26 cellular contexts compared by ENCODE assay signal in the genomic region with DNA sequence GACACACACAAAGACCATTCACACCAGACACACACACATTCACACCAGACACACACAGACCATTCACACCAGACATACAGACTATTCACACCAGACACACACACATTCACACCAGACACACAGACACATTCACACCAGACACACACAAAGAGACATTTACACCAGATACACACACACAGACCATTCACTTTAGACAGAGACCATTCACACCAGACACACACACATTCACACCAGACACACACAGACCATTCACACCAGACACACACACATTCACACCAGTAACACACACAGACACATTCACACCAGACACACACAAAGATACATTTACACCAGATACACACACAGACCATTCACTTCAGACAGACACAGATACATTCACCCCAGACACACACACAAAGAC. TPM values are rescaled to one million over a fixed set of nuclear protein-coding genes. Genes with fewer than 3 reads are reported as not detected.
DNase-seq lines count a peak whose midpoint lies in the region; ATAC-seq, FAIRE-seq and TF ChIP-seq lines count a peak whose summit lies in the region.
"Had no signal": no experiment of that assay in that cellular context is flagged by ENCODE, and none has a peak within 500 bp of the region (broad histone marks: within the 10 kb centered on the region; RNA-seq: fewer than 3 reads in every experiment).

No MANE protein-coding gene starts in this region.

- TF ChIP-seq CTCF in HepG2 (CRISPR knock-in tag; IDR thresholded peaks at IDR 0.05) (no peak), right lobe of liver (IDR thresholded peaks at IDR 0.05) (no peak), WERI-Rb-1 (IDR thresholded peaks at IDR 0.05; ENCODE audit: low read depth, low read length) (no peak), fibroblast of mammary gland (conservative IDR thresholded peaks at IDR 0.05; ENCODE audit: control insufficient read depth, insufficient read depth, low read depth, low read length) (no peak)

- H4K20me1 ChIP-seq in HepG2 (ENCODE audit: insufficient read depth, low read length), result no peaks in the 10 kb centered on the region

- H3K27me3 ChIP-seq in HepG2 (ENCODE audit: control insufficient read depth in 1 of 2, insufficient read depth in 2 of 2, low read length in 2 of 2), result peaks cover 5 to 27% of the 10 kb centered on the region in 2 experiments; a peak in 4 of 5 replicates
- no peaks in the 10 kb centered on the region for H3K27me3 ChIP-seq in right lobe of liver
- no peaks in the 10 kb centered on the region for H3K27me3 ChIP-seq in WERI-Rb-1 (ENCODE audit: insufficient read depth, low read depth, severe bottlenecking)

- TF ChIP-seq POLR2A in HepG2 (IDR thresholded peaks at IDR 0.05; ENCODE audit: insufficient read depth in 1 of 2, low read depth in 2 of 2, low read length in 2 of 2), result no peak
- no peak for TF ChIP-seq POLR2A in right lobe of liver (IDR thresholded peaks at IDR 0.05)

- no peak for TF ChIP-seq EP300 in HepG2 (IDR thresholded peaks at IDR 0.05; ENCODE audit: low read depth in 2 of 2, low read length in 2 of 2)
- no peak for TF ChIP-seq EP300 in HepG2 (CRISPR knock-in tag; IDR thresholded peaks at IDR 0.05; ENCODE audit: borderline replicate concordance)

- H3K36me3 ChIP-seq in HepG2 (replicated peaks in 1 of 2; ENCODE audit: control insufficient read depth in 1 of 2, insufficient read depth in 2 of 2, low read length in 2 of 2) (no peaks in the 10 kb centered on the region), right lobe of liver (no peaks in the 10 kb centered on the region), WERI-Rb-1 (peaks cover 8% of the 10 kb centered on the region)

- H3K4me3 ChIP-seq in HepG2 (replicated peaks in 1 of 3; ENCODE audit: insufficient read depth in 1 of 3, low read depth in 2 of 3, low read length in 3 of 3), result no peak overlapping the region
- H3K4me3 ChIP-seq in right lobe of liver, result no peak overlapping the region
- peak overlapping the region; percentile 44 for H3K4me3 ChIP-seq in WERI-Rb-1 (ENCODE audit: low read depth, low read length)
- no peak overlapping the region for H3K4me3 ChIP-seq in fibroblast of mammary gland (ENCODE audit: control insufficient read depth, low read depth, low read length)
- H3K4me3 ChIP-seq: A549, GM12878 had no signal

- H3K9me3 ChIP-seq in HepG2 (ENCODE audit: low read length) (no peaks in the 10 kb centered on the region), right lobe of liver (no peaks in the 10 kb centered on the region), WERI-Rb-1 (ENCODE audit: severe bottlenecking) (no peaks in the 10 kb centered on the region)
- H3K9me3 ChIP-seq: A549 had no signal

- no peak overlapping the region for H3K9ac ChIP-seq in HepG2 (ENCODE audit: insufficient read depth, low read depth, low read length)

- H3K4me1 ChIP-seq in HepG2 (ENCODE audit: insufficient read depth, low read length), result no peaks in the 10 kb centered on the region
- H3K4me1 ChIP-seq in right lobe of liver, result no peaks in the 10 kb centered on the region
- H3K4me1 ChIP-seq: A549 had no signal

- CTCF ChIA-PET in HepG2 (lab: Yijun Ruan, JAX; ENCODE audit: low intra/inter-chr PET ratio, low total read pairs), result no interaction called here

- POLR2A ChIA-PET in HepG2 (lab: Yijun Ruan, JAX), result no interaction called here

- H3K79me2 ChIP-seq in HepG2 (ENCODE audit: insufficient read depth, low read length), result no peaks in the 10 kb centered on the region

- BruUV-seq in HepG2 (replicated peaks; lab: Mats Ljungman, UMichigan), result no TSS peak

- ATAC-seq in HepG2 (no peak), right lobe of liver (no peak)
- ATAC-seq: A549, GM12878 had no signal

- no peak for DNase-seq in HepG2 (ENCODE audit: low spot score)
- DNase-seq in right lobe of liver, result no peak
- no peak for DNase-seq in WERI-Rb-1
- DNase-seq in fibroblast of mammary gland (ENCODE audit: low read depth), result peak; percentile 2
- no peak for DNase-seq in kidney tubule cell (ENCODE audit: low spot score)
- DNase-seq in NCI-H2227 treated with DMSO at 0.1 percent for 48 hours (lab: John Stamatoyannopoulos, UW), result no peak
- DNase-seq in ureter (ENCODE audit: low spot score), result no peak
- DNase-seq: AML-193; CD4-positive, CD25-positive, alpha-beta regulatory T cell; CD8-positive, alpha-beta memory T cell; COR-L47; DMS 273 treated with DMSO at 0.1 percent for 48 hours; DMS53; DND-41; EL; GOT3; H9; Kasumi-1; KG1 had no signal

- TF ChIP-seq RAD21 in HepG2 (CRISPR knock-in tag; IDR thresholded peaks at IDR 0.05), result no peak

- no peak overlapping the region for H2AFZ ChIP-seq in HepG2 (ENCODE audit: low read length)

- intact Hi-C loops in HepG2 (cut with micrococcal nuclease; ENCODE audit: unreplicated experiment), result no loop called here
- intact Hi-C loops in right lobe of liver (cut with DNase I), result no loop called here

- in situ Hi-C loops in HepG2 (cut with HindIII; ENCODE audit: extremely low pct_ligation_motif_present, low pct_unique_long_range_greater_than_20kb), result no loop called here

- H3K4me2 ChIP-seq in HepG2 (ENCODE audit: low read depth, low read length), result no peak overlapping the region
- H3K4me2 ChIP-seq: A549 had no signal

- FAIRE-seq in HepG2 (lab: Jason Lieb, UNC), result no peak
- FAIRE-seq: A549, GM12878, GM19239 had no signal

- no peak overlapping the region for H3K27ac ChIP-seq in HepG2 (ENCODE audit: extremely low read length, insufficient read depth, low read length)
- no peak overlapping the region for H3K27ac ChIP-seq in right lobe of liver
- peak overlapping the region; percentile 89 for H3K27ac ChIP-seq in WERI-Rb-1
- H3K27ac ChIP-seq: 22Rv1, A549 had no signal

TF ChIP-seq in HepG2, 621 proteins besides CTCF, POLR2A, EP300 and RAD21:
- TF ChIP-seq PRPF4 (IDR thresholded peaks at IDR 0.05; ENCODE audit: low read depth, low read length, poor library complexity, severe bottlenecking) (no peak), RFX5 (IDR thresholded peaks at IDR 0.05; ENCODE audit: low read depth, low read length) (no peak), ZNF766 (CRISPR knock-in tag; IDR thresholded peaks at IDR 0.05; ENCODE audit: borderline replicate concordance) (no peak), POLR2AphosphoS5 (IDR thresholded peaks at IDR 0.05; ENCODE audit: low read depth, low read length) (no peak), FOXM1 (CRISPR knock-in tag; IDR thresholded peaks at IDR 0.05) (no peak), AGO1 (IDR thresholded peaks at IDR 0.05; ENCODE audit: low read depth, low read length, poor library complexity, severe bottlenecking) (no peak), FOXP1 (IDR thresholded peaks at IDR 0.05) (peak; percentile 18; the same call in 1 of the 2 replicates), FOXP1 (CRISPR knock-in tag; IDR thresholded peaks at IDR 0.05) (no peak), FOXA3 (CRISPR knock-in tag; IDR thresholded peaks at IDR 0.05) (no peak)
- TF ChIP-seq, protein P1, sequence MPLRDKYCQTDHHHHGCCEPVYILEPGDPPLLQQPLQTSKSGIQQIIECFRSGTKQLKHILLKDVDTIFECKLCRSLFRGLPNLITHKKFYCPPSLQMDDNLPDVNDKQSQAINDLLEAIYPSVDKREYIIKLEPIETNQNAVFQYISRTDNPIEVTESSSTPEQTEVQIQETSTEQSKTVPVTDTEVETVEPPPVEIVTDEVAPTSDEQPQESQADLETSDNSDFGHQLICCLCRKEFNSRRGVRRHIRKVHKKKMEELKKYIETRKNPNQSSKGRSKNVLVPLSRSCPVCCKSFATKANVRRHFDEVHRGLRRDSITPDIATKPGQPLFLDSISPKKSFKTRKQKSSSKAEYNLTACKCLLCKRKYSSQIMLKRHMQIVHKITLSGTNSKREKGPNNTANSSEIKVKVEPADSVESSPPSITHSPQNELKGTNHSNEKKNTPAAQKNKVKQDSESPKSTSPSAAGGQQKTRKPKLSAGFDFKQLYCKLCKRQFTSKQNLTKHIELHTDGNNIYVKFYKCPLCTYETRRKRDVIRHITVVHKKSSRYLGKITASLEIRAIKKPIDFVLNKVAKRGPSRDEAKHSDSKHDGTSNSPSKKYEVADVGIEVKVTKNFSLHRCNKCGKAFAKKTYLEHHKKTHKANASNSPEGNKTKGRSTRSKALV (CRISPR knock-in tag; IDR thresholded peaks at IDR 0.05), result no peak

RNA-seq across cellular contexts. Expression of a gene that starts 29.0 kb away (rescaled TPM):
- not detected in 2 replicates for total RNA-seq in HepG2 (2016; rRNA removed; fragmentation: Illumina TruSeq; extraction: Trizol)
- total RNA-seq in HepG2 (2016; cell fraction: cytosol; rRNA removed; fragmentation: Illumina TruSeq; extraction: Trizol; ENCODE audit: low read depth), result not detected in 2 replicates
- total RNA-seq in HepG2 (2016; cell fraction: insoluble cytoplasmic fraction; rRNA removed; fragmentation: Illumina TruSeq; extraction: Trizol), result not detected in 2 replicates
- total RNA-seq in HepG2 (2016; cell fraction: membrane; rRNA removed; fragmentation: Illumina TruSeq; extraction: Trizol), result not detected in 2 replicates
- not detected in 2 replicates for total RNA-seq in HepG2 (2016; cell fraction: nucleus; rRNA removed; fragmentation: Illumina TruSeq; extraction: Trizol)
- polyA plus RNA-seq in HepG2 (2011; rRNA removed), result not detected in 2 replicates
- polyA plus RNA-seq in HepG2 (2011; cell fraction: cytosol; rRNA removed), result not detected in 2 replicates
- polyA plus RNA-seq in HepG2 (2011; cell fraction: nucleus; rRNA removed), result not detected in 2 replicates
- polyA plus RNA-seq in HepG2 (2012), result not detected in 2 replicates
- not detected in 2 replicates for polyA plus RNA-seq in HepG2 (2016; cell fraction: cytosol; fragmentation: Illumina TruSeq; extraction: Trizol; ENCODE audit: low read depth)
- polyA plus RNA-seq in HepG2 (2016; cell fraction: insoluble cytoplasmic fraction; fragmentation: Illumina TruSeq; extraction: Trizol; ENCODE audit: low read depth), result not detected in 2 replicates
- not detected in 2 replicates for polyA plus RNA-seq in HepG2 (2016; cell fraction: membrane; fragmentation: Illumina TruSeq; extraction: Trizol; ENCODE audit: low read depth)
- not detected in 2 replicates for polyA plus RNA-seq in HepG2 (2016; cell fraction: nucleus; fragmentation: Illumina TruSeq; extraction: Trizol; ENCODE audit: insufficient read depth, low read depth)
- polyA minus RNA-seq in HepG2 (2011; rRNA and poly(A)+ RNA removed; ENCODE audit: low replicate concordance), result not detected in 2 replicates
- polyA minus RNA-seq in HepG2 (2011; cell fraction: cytosol; rRNA and poly(A)+ RNA removed), result not detected in 2 replicates
- not detected in 2 replicates for polyA minus RNA-seq in HepG2 (2011; cell fraction: nucleus; rRNA and poly(A)+ RNA removed)
- 1 to 10 TPM in 5 of 6 experiments, under 1 TPM in 1; 0.68 to 5.3 (median 1.7) TPM for total RNA-seq in right lobe of liver
- total RNA-seq in ureter, result 3.1 TPM
- total RNA-seq: CD4-positive, CD25-positive, alpha-beta regulatory T cell; G401; H9; HT-29 had no signal
- polyA plus RNA-seq: A549; BJ; CD8-positive, alpha-beta memory T cell; GM12878 had no signal
